ENCODE assay signal across 6 cellular contexts in genomic region chr12:121280531-121280930, GRCh38. TPM values are rescaled to one million over a fixed set of nuclear protein-coding genes. Genes with fewer than 3 reads are reported as not detected.
DNase-seq lines count a peak whose midpoint lies in the region; FAIRE-seq and TF ChIP-seq lines count a peak whose summit lies in the region.
"Not testable (repeated sequence)": the region's sequence is repeated elsewhere in the genome, so short reads cannot be mapped to it uniquely, and the experiment has no call there.

No MANE protein-coding gene starts in this region.

- FAIRE-seq in kidney (lab: Jason Lieb, UNC) = not testable (repeated sequence)

- WGBS in H9 (ENCODE audit: extremely low coverage, insufficient read length, low lambda C conversion rate) = no CpG with 5 or more reads among the region's 11 CpGs
- WGBS in endodermal cell (ENCODE audit: insufficient coverage in 1 of 2, insufficient read length in 1 of 2), 2 experiments = 40 to 86% methylated on average over 5 to 9 of the region's 11 CpGs
- WGBS in spleen, 5 donors = 85 to 94% (median 90%) methylated on average over 10 to 11 of the region's 11 CpGs

- H3K4me2 ChIP-seq in H9 (ENCODE audit: insufficient read depth, insufficient read length, low read length) = not testable (repeated sequence)

- not testable (repeated sequence) for H3K27ac Mint-ChIP-seq in H9
- H3K27ac Mint-ChIP-seq in endodermal cell = peak overlapping the region; percentile 90

- not testable (repeated sequence) for H3K9me3 ChIP-seq in H9 (ENCODE audit: control insufficient read depth, low read depth, low read length); HUES6 (ENCODE audit: control insufficient read depth, insufficient read depth, low read depth, low read length); endodermal cell (ENCODE audit: control insufficient read depth, low read length); kidney (ENCODE audit: control insufficient read depth in 1 of 2, low read length in 2 of 2); spleen

- peak overlapping the region; percentile 4 to 61; a peak in 4 of 5 replicates for H3K4me3 Mint-ChIP-seq in H9
- peak overlapping the region; percentile 40 for H3K4me3 Mint-ChIP-seq in endodermal cell

- not testable (repeated sequence) for H3K9me3 Mint-ChIP-seq in H9, endodermal cell

- H3K36me3 ChIP-seq in HUES6 (ENCODE audit: control insufficient read depth, insufficient read depth, low read length) = peaks cover 12% of the 10 kb centered on the region
- peaks cover 15% of the 10 kb centered on the region for H3K36me3 ChIP-seq in endodermal cell (ENCODE audit: control insufficient read depth, insufficient read depth, low read length)
- H3K36me3 ChIP-seq in kidney (ENCODE audit: control insufficient read depth in 1 of 2, insufficient read depth in 2 of 2, low read length in 2 of 2) = not testable (repeated sequence)
- peaks cover 0 to 51% (median 3%) of the 10 kb centered on the region in 6 donors for H3K36me3 ChIP-seq in spleen

- peaks cover 0 to 19% (median 10%) of the 10 kb centered on the region in 3 experiments; a peak in 5 of 7 replicates for H3K36me3 Mint-ChIP-seq in H9 (ENCODE audit: insufficient read depth in 1 of 3, low read depth in 3 of 3)
- peaks cover 50% of the 10 kb centered on the region for H3K36me3 Mint-ChIP-seq in endodermal cell (ENCODE audit: low read depth)

- H3K4me1 ChIP-seq in H9 (ENCODE audit: insufficient read depth, low read length); kidney (ENCODE audit: control insufficient read depth in 1 of 2, insufficient read depth in 1 of 2, low read depth in 1 of 2, low read length in 2 of 2): not testable (repeated sequence)
- H3K4me1 ChIP-seq in HUES6 (ENCODE audit: control insufficient read depth, insufficient read depth, low read length) (peaks cover 25% of the 10 kb centered on the region), endodermal cell (ENCODE audit: control insufficient read depth, insufficient read depth, low read length) (peaks cover 14% of the 10 kb centered on the region), spleen (peaks cover 9 to 84% (median 38%) of the 10 kb centered on the region in 6 donors)

- H3K4ac ChIP-seq in H9 (ENCODE audit: low read depth, low read length) = not testable (repeated sequence)

- H4K91ac ChIP-seq in H9 (ENCODE audit: insufficient read length, low read depth, low read length) = not testable (repeated sequence)

- H2BK15ac ChIP-seq in H9 (ENCODE audit: low read depth, low read length) = not testable (repeated sequence)

- not testable (repeated sequence) for H3K27me3 Mint-ChIP-seq in H9 (ENCODE audit: low read depth); endodermal cell (ENCODE audit: insufficient read depth)

- TF ChIP-seq POLR2A in spleen (IDR thresholded peaks at IDR 0.05) = not testable (repeated sequence)

- not testable (repeated sequence) for H3K27ac ChIP-seq in H9 (ENCODE audit: insufficient read length, low read depth, low read length); HUES6 (ENCODE audit: low read depth, low read length); endodermal cell (ENCODE audit: low read depth, low read length); kidney (ENCODE audit: low read depth in 2 of 2, low read length in 2 of 2)
- H3K27ac ChIP-seq in spleen = peak overlapping the region in 6 of 8 donors; percentile 80 to 89 (median 88)

- peak; percentile 35 for DNase-seq in ELF-1 (ENCODE audit: low read depth, low spot score)
- not testable (repeated sequence) for DNase-seq in H9, spleen
- DNase-seq in endodermal cell = peak; percentile 93
- DNase-seq in kidney = peak; percentile 10

- H3K79me2 ChIP-seq in H9 (ENCODE audit: insufficient read depth, low read length) = not testable (repeated sequence)

- H2BK5ac ChIP-seq in H9 (ENCODE audit: insufficient read length, low read length) = not testable (repeated sequence)

- H3K79me1 ChIP-seq in H9 (ENCODE audit: insufficient read depth, low read depth, low read length, poor library complexity, severe bottlenecking) = not testable (repeated sequence)

- not testable (repeated sequence) for H4K5ac ChIP-seq in H9 (ENCODE audit: insufficient read length, low read depth, low read length)

- not testable (repeated sequence) for H3K27me3 ChIP-seq in H9 (ENCODE audit: insufficient read depth, low read length); HUES6 (ENCODE audit: control insufficient read depth, insufficient read depth, low read length); endodermal cell (ENCODE audit: control insufficient read depth, insufficient read depth, low read length, poor library complexity, severe bottlenecking); spleen (replicated peaks in 1 of 7)

- not testable (repeated sequence) for H3K23ac ChIP-seq in H9 (ENCODE audit: insufficient read length, low read depth, low read length)

- not testable (repeated sequence) for H3K23me2 ChIP-seq in H9 (ENCODE audit: insufficient read length, low read depth, low read length, poor library complexity, severe bottlenecking)

- TF ChIP-seq CTCF in H9 (conservative IDR thresholded peaks at IDR 0.05); endodermal cell (conservative IDR thresholded peaks at IDR 0.05); kidney (IDR thresholded peaks at IDR 0.05; ENCODE audit: borderline replicate concordance, extremely low read depth, insufficient read depth); spleen (IDR thresholded peaks at IDR 0.05 in 8 of 11, conservative IDR thresholded peaks at IDR 0.05 in 3 of 11): not testable (repeated sequence)

- H2BK120ac ChIP-seq in H9 (ENCODE audit: low read depth, low read length, poor library complexity, severe bottlenecking) = not testable (repeated sequence)

- H4K8ac ChIP-seq in H9 (replicated peaks; ENCODE audit: insufficient read length, low read depth, low read length) = not testable (repeated sequence)

- peaks cover 25 to 33% of the 10 kb centered on the region in 2 experiments for H3K4me1 Mint-ChIP-seq in H9
- peaks cover 34% of the 10 kb centered on the region for H3K4me1 Mint-ChIP-seq in endodermal cell

- not testable (repeated sequence) for H2AK5ac ChIP-seq in H9 (ENCODE audit: insufficient read length, low read length)

- H2BK12ac ChIP-seq in H9 (ENCODE audit: insufficient read length, low read depth, low read length) = not testable (repeated sequence)

- not testable (repeated sequence) for H3K56ac ChIP-seq in H9 (ENCODE audit: insufficient read length, low read depth, low read length)

- H2AFZ ChIP-seq in H9 (ENCODE audit: low read length) = not testable (repeated sequence)

- peak overlapping the region; percentile 26; the same call in 1 of the 2 replicates for H3K4me3 ChIP-seq in HUES6 (ENCODE audit: low read depth, low read length)
- not testable (repeated sequence) for H3K4me3 ChIP-seq in endodermal cell (ENCODE audit: low read length); kidney (ENCODE audit: low read length in 2 of 2); spleen

- H3K14ac ChIP-seq in H9 (ENCODE audit: insufficient read depth, low read length) = not testable (repeated sequence)

- H3K9ac ChIP-seq in H9 (ENCODE audit: extremely low read depth, insufficient read length, low read length); HUES6 (ENCODE audit: low read length); endodermal cell (ENCODE audit: extremely low read depth, low read length, poor library complexity, severe bottlenecking); kidney (ENCODE audit: low read length in 2 of 2): not testable (repeated sequence)

- not testable (repeated sequence) for H3T11ph ChIP-seq in H9 (ENCODE audit: low read length)

- H2BK20ac ChIP-seq in H9 (ENCODE audit: low read depth, low read length, poor library complexity, severe bottlenecking) = not testable (repeated sequence)

- not testable (repeated sequence) for H4K20me1 ChIP-seq in H9 (ENCODE audit: control insufficient read depth, insufficient read depth, insufficient read length)

- not testable (repeated sequence) for H3K18ac ChIP-seq in H9 (ENCODE audit: insufficient read length, low read depth, low read length)

- intact Hi-C loops in kidney (cut with DNase I); spleen (cut with DNase I; ENCODE audit: low total_unique reads): not testable (repeated sequence)

RNA-seq across cellular contexts. Expression of gene CAMKK2, which starts 16.0 kb away (rescaled TPM):
- 22.4 and 24.7 TPM in 2 replicates for total RNA-seq in H9 (2021)
- total RNA-seq in endodermal cell = 100 to 1,000 TPM in 1 of 2 donors, 10 to 100 TPM in 1; 95.8 to 113 TPM
- polyA plus RNA-seq in endodermal cell (2013, experiment 1 of 2) = 30.7 TPM
- polyA plus RNA-seq in endodermal cell (2013, experiment 2 of 2) = 29.4 TPM
- total RNA-seq in kidney = 35.6 TPM
- polyA plus RNA-seq in kidney (ENCODE audit: insufficient read depth, low read depth, low replicate concordance) = 16.3 TPM
- 10 to 100 TPM; 52.3 to 90.1 (median 81.2) TPM for total RNA-seq in spleen
- 10 to 100 TPM; 13.6 to 34.3 (median 14.2) TPM for polyA plus RNA-seq in spleen
